In genomic region chr3:150073513-150073912, GRCh38 we compare ENCODE assay signal across 1 cellular context.
TF ChIP-seq lines count a peak whose summit lies in the region.

No MANE protein-coding gene starts in this region.

TF ChIP-seq in GM12878, 131 proteins besides CTCF, POLR2A, EP300 and RAD21 (continued from another document):
- TF ChIP-seq ATF2 (IDR thresholded peaks at IDR 0.05; ENCODE audit: low read length) (no peak), EGR1 (IDR thresholded peaks at IDR 0.05; ENCODE audit: borderline replicate concordance in 1 of 2, low read depth in 2 of 2, low read length in 2 of 2) (no peak), CHD4 (IDR thresholded peaks at IDR 0.05) (no peak), NBN (IDR thresholded peaks at IDR 0.05) (no peak), PKNOX1 (IDR thresholded peaks at IDR 0.05) (no peak), CBX5 (IDR thresholded peaks at IDR 0.05; ENCODE audit: low read depth) (no peak), KAT2A (conservative IDR thresholded peaks at IDR 0.05; ENCODE audit: control insufficient read depth, low read depth, low read length) (no peak), WRNIP1 (IDR thresholded peaks at IDR 0.05; ENCODE audit: borderline replicate concordance, low read depth, low read length) (no peak), FOXK2 (IDR thresholded peaks at IDR 0.05) (no peak), RAD51 (IDR thresholded peaks at IDR 0.05) (no peak), FOXM1 (IDR thresholded peaks at IDR 0.05; ENCODE audit: low read depth, low read length) (no peak), HSF1 (IDR thresholded peaks at IDR 0.05; ENCODE audit: low read depth, low read length) (no peak), MLLT1 (IDR thresholded peaks at IDR 0.05) (no peak), PAX8 (IDR thresholded peaks at IDR 0.05) (no peak)
